8 cellular contexts compared by ENCODE assay signal in genomic region chr11:11036185-11037161, GRCh38.
A peak's percentile ranks its signal among the peaks of the same experiment; 100 is the strongest.
DNase-seq lines count a peak whose midpoint lies in the region; ATAC-seq and TF ChIP-seq lines count a peak whose summit lies in the region.

No MANE protein-coding gene starts in this region.

- H4K20me1 ChIP-seq in MM.1S (ENCODE audit: insufficient read depth, low read length): no peaks in the 10 kb centered on the region

- H4K91ac ChIP-seq in mesenchymal stem cell (ENCODE audit: low read length): no peak overlapping the region

- no peaks in the 10 kb centered on the region for H3K4me1 ChIP-seq in MM.1S (ENCODE audit: low read length)
- H3K4me1 ChIP-seq in effector memory CD4-positive, alpha-beta T cell (ENCODE audit: control insufficient read depth, insufficient read depth, low read length, poor library complexity, severe bottlenecking): no peaks in the 10 kb centered on the region
- peaks cover 3% of the 10 kb centered on the region for H3K4me1 ChIP-seq in mesenchymal stem cell (ENCODE audit: control insufficient read depth, insufficient read depth, low read depth, low read length)
- no peaks in the 10 kb centered on the region for H3K4me1 ChIP-seq in aorta (ENCODE audit: control insufficient read depth in 1 of 2, insufficient read depth in 2 of 2, low read length in 2 of 2)

- no peaks in the 10 kb centered on the region for H3K79me2 ChIP-seq in MM.1S (ENCODE audit: low read length)

- H3K4me2 ChIP-seq in MM.1S (ENCODE audit: low read depth, low read length): no peak overlapping the region
- H3K4me2 ChIP-seq in mesenchymal stem cell (ENCODE audit: low read length, poor library complexity, severe bottlenecking): no peak overlapping the region

- no peak overlapping the region for H2BK5ac ChIP-seq in mesenchymal stem cell (ENCODE audit: low read depth, low read length, poor library complexity, severe bottlenecking)

- DNase-seq in AML-193 (lab: John Stamatoyannopoulos, UW) (peak; percentile 19 to 49), GM10266 (ENCODE audit: extremely low spot score) (peak; percentile 45), MM.1S (peak; percentile 82), mesenchymal stem cell (peak; percentile 52), aorta (no peak)
- DNase-seq in effector memory CD4-positive, alpha-beta T cell: peak in 2 of 3 donors; percentile 3 to 16

- peak; percentile 70 for TF ChIP-seq CTCF in GM10266 (IDR thresholded peaks at IDR 0.05; ENCODE audit: control insufficient read depth, insufficient read depth, low read depth, missing control alignments)
- peak; percentile 78 for TF ChIP-seq CTCF in MM.1S (IDR thresholded peaks at IDR 0.05; ENCODE audit: low read length)

- WGBS in mesenchymal stem cell: 75% methylated on average over 3 of the region's 4 CpGs
- WGBS in aorta, 2 donors: 86 to 94% methylated on average over 4 of the region's 4 CpGs

- H3K27ac ChIP-seq in MM.1S (ENCODE audit: low read length): no peak overlapping the region
- H3K27ac ChIP-seq in effector memory CD4-positive, alpha-beta T cell (ENCODE audit: insufficient read depth, low read length, poor library complexity, severe bottlenecking): no peak overlapping the region
- H3K27ac ChIP-seq in mesenchymal stem cell (ENCODE audit: low read length, poor library complexity, severe bottlenecking): no peak overlapping the region
- H3K27ac ChIP-seq in aorta (ENCODE audit: low read depth in 1 of 2, low read length in 2 of 2): no peak overlapping the region

- no peak overlapping the region for H2BK12ac ChIP-seq in mesenchymal stem cell (ENCODE audit: low read length in 2 of 2)

- H3K36me3 ChIP-seq in MM.1S (replicated peaks; ENCODE audit: insufficient read depth, low read length) (no peaks in the 10 kb centered on the region), mesenchymal stem cell (ENCODE audit: control insufficient read depth in 1 of 2, insufficient read depth in 2 of 2, low read depth in 1 of 2, low read length in 2 of 2) (no peaks in the 10 kb centered on the region), aorta (ENCODE audit: control insufficient read depth in 1 of 2, insufficient read depth in 2 of 2, low read length in 1 of 2) (no peaks in the 10 kb centered on the region)
- no peaks in the 10 kb centered on the region for H3K36me3 ChIP-seq in effector memory CD4-positive, alpha-beta T cell (ENCODE audit: control insufficient read depth, insufficient read depth, low read length)

- H3K9ac ChIP-seq in MM.1S (ENCODE audit: low read length): no peak overlapping the region
- no peak overlapping the region for H3K9ac ChIP-seq in mesenchymal stem cell (ENCODE audit: low read length)

- no peaks in the 10 kb centered on the region for H3K9me3 ChIP-seq in MM.1S (replicated peaks; ENCODE audit: insufficient read depth, low read length)
- no peaks in the 10 kb centered on the region for H3K9me3 ChIP-seq in effector memory CD4-positive, alpha-beta T cell (ENCODE audit: control insufficient read depth, low read length)
- no peaks in the 10 kb centered on the region for H3K9me3 ChIP-seq in mesenchymal stem cell (ENCODE audit: control insufficient read depth, low read length)
- no peaks in the 10 kb centered on the region for H3K9me3 ChIP-seq in aorta (ENCODE audit: control insufficient read depth, low read length)

- no peak overlapping the region for H3K4me3 ChIP-seq in MM.1S (ENCODE audit: low read length)
- H3K4me3 ChIP-seq in effector memory CD4-positive, alpha-beta T cell (ENCODE audit: insufficient read depth, low read depth, low read length, poor library complexity, severe bottlenecking): no peak overlapping the region
- no peak overlapping the region for H3K4me3 ChIP-seq in mesenchymal stem cell (ENCODE audit: insufficient read depth in 1 of 2, low read depth in 1 of 2, low read length in 2 of 2)
- no peak overlapping the region for H3K4me3 ChIP-seq in aorta (ENCODE audit: low read length in 2 of 2)

- no peak overlapping the region for H3K4ac ChIP-seq in mesenchymal stem cell (ENCODE audit: low read depth in 1 of 2, low read length in 2 of 2)

- intact Hi-C loops in aorta (cut with DNase I): loop anchor here (2.0 to 10.0 kb wide), 3 partner anchors 108 to 750 kb away; no protein-coding TSS in a partner anchor

- H3K27me3 ChIP-seq in MM.1S (replicated peaks; ENCODE audit: insufficient read depth, low read length) (no peaks in the 10 kb centered on the region), mesenchymal stem cell (ENCODE audit: control insufficient read depth in 1 of 2, insufficient read depth in 1 of 2, low read length in 2 of 2) (peaks cover 6 to 8% of the 10 kb centered on the region in 2 experiments), aorta (ENCODE audit: control insufficient read depth in 1 of 2, insufficient read depth in 2 of 2, low read length in 1 of 2) (no peaks in the 10 kb centered on the region)
- no peaks in the 10 kb centered on the region for H3K27me3 ChIP-seq in effector memory CD4-positive, alpha-beta T cell (replicated peaks; ENCODE audit: control insufficient read depth, insufficient read depth, low read length, poor library complexity, severe bottlenecking)

- no peaks in the 10 kb centered on the region for H3K79me1 ChIP-seq in mesenchymal stem cell (replicated peaks; ENCODE audit: low read length, poor library complexity, severe bottlenecking)

- no peak overlapping the region for H2AFZ ChIP-seq in MM.1S (ENCODE audit: low read length)
- H2AFZ ChIP-seq in mesenchymal stem cell (ENCODE audit: low read depth, low read length): no peak overlapping the region

- no peaks in the 10 kb centered on the region for H3K9me2 ChIP-seq in MM.1S (replicated peaks; ENCODE audit: insufficient read depth, low read length)

- H2AK5ac ChIP-seq in mesenchymal stem cell (ENCODE audit: low read length, severe bottlenecking): no peak overlapping the region

- no peak overlapping the region for H4K8ac ChIP-seq in mesenchymal stem cell (ENCODE audit: low read length)

- no peaks in the 10 kb centered on the region for H3F3A ChIP-seq in MM.1S (ENCODE audit: insufficient read depth, low read length)

- no peak overlapping the region for H3K23ac ChIP-seq in mesenchymal stem cell (ENCODE audit: low read length in 2 of 2)

- H3K14ac ChIP-seq in mesenchymal stem cell (ENCODE audit: low read length in 2 of 2): no peak overlapping the region

- H2BK120ac ChIP-seq in mesenchymal stem cell (ENCODE audit: low read depth, low read length): no peak overlapping the region

- no peak overlapping the region for H3K18ac ChIP-seq in mesenchymal stem cell (ENCODE audit: low read depth in 1 of 2, low read length in 2 of 2)

- ATAC-seq in SK-N-SH treated with all-trans-retinoic acid at 6 μM for 48 hours (peak; percentile 81), aorta (ENCODE audit: low FRiP score) (peak; percentile 74), HG03457 (IDR thresholded peaks at IDR 0.05; ENCODE audit: unreplicated experiment) (no peak)

- H2BK15ac ChIP-seq in mesenchymal stem cell (ENCODE audit: low read depth, poor library complexity, severe bottlenecking): no peak overlapping the region

TF ChIP-seq in SK-N-SH treated with all-trans-retinoic acid at 6 μM for 48 hours, 23 proteins besides CTCF, POLR2A, EP300 and RAD21 (continues in another document):
- no peak for TF ChIP-seq ZNF70 (CRISPR knock-in tag; IDR thresholded peaks at IDR 0.05)
- TF ChIP-seq ISL1 (CRISPR knock-in tag; IDR thresholded peaks at IDR 0.05): no peak
- TF ChIP-seq BACH2 (CRISPR knock-in tag; IDR thresholded peaks at IDR 0.05; ENCODE audit: borderline replicate concordance): no peak
- TF ChIP-seq CREB5 (CRISPR knock-in tag; IDR thresholded peaks at IDR 0.05; ENCODE audit: low read depth): no peak
- TF ChIP-seq ZFP30 (CRISPR knock-in tag; IDR thresholded peaks at IDR 0.05): no peak
- no peak for TF ChIP-seq PATZ1 (CRISPR knock-in tag; IDR thresholded peaks at IDR 0.05; ENCODE audit: borderline replicate concordance)
- no peak for TF ChIP-seq TOX (CRISPR knock-in tag; IDR thresholded peaks at IDR 0.05; ENCODE audit: borderline replicate concordance)
- TF ChIP-seq POU6F1 (CRISPR knock-in tag; IDR thresholded peaks at IDR 0.05; ENCODE audit: borderline replicate concordance, low read depth): no peak
- TF ChIP-seq GLIS3 (CRISPR knock-in tag; IDR thresholded peaks at IDR 0.05): no peak

Comparison
In these comparisons a context has a peak if more than half of its experiments do, and no peak if none do; other contexts are left out.
1. DNase-seq: peak in AML-193 (2 of 2), GM10266 (single experiment), MM.1S (single experiment), effector memory CD4-positive, alpha-beta T cell (2 of 3) and mesenchymal stem cell (single experiment); none in aorta (0 of 2).